In the genomic region with DNA sequence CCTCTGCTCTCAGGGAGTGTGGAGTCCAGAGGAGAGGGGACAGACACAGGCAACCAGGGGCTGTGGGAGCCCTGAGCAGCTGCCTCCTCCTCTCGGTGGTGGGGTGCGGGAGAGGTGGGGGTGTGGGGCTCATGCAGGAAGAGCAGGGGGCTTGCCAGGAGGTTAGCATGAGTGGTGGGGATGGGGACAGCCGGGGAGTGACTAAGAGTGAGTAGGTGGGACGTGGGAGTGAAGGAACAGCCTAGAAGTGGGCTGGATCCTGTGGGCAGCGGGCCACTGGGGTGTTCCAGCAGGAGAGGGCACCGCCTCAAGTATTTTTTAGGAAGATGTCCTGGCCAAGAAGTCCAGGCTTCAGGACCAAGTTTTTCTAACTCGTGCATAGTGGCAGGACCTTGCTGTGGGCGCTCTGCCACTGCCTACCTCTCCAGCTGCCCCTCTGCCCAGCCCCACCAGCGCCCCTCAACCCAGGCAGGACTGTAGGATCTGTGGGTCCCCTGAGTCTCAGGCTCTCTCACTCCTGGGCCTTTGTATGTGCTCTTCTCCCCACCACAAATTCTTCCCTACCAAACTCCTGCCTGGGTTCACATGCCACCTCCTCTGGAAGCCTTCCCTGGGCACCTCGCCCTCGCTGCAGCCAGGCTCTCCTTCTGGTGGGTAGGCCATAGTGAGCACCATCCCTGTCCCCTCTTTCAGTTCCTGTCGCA, we compare ENCODE assay signal across 22 cellular contexts. TPM values are rescaled to one million over a fixed set of nuclear protein-coding genes. Genes with fewer than 3 reads are reported as not detected.
"Had no signal": no experiment of that assay in that cellular context is flagged by ENCODE, and none has a peak within 500 bp of the region (broad histone marks: within the 10 kb centered on the region; RNA-seq: fewer than 3 reads in every experiment).

No MANE protein-coding gene starts in this region.

- DNase-seq: activated T-cell treated with anti-CD3 and anti-CD28 coated beads, Interleukin-2, amount 50 U/mL, for 24 hours; head of caudate nucleus; hypothalamus; ovary; right cardiac atrium; stimulated activated CD4-positive, alpha-beta T cell treated with anti-CD3 and anti-CD28 coated beads, Interleukin-12 subunit alpha, Interleukin-12 subunit beta, amount 100 ng/mL, for 4 hours; stimulated activated CD4-positive, alpha-beta T cell treated with anti-CD3 and anti-CD28 coated beads, Interleukin-4, amount 100 ng/mL, for 4 hours; stimulated activated naive CD8-positive, alpha-beta T cell treated with anti-CD3 and anti-CD28 coated beads, Interleukin-15, Interleukin-2, amounts not matched to agents 100 U/mL and 50 U/mL, for 24 hours; T-cell; tibial artery had no signal

- H3K27ac ChIP-seq: ascending aorta, coronary artery, esophagus muscularis mucosa, ovary, tibial artery, VCaP had no signal

- ATAC-seq: activated CD4-positive, CD25-positive, alpha-beta regulatory T cell treated with anti-CD3 and anti-CD28 coated beads, Interleukin-2, amount 50 U/mL, for 24 hours; activated naive CD4-positive, alpha-beta T cell treated with anti-CD3 and anti-CD28 coated beads, Interleukin-2, amount 50 U/mL, for 72 hours; activated T-helper 17 cell treated with anti-CD3 and anti-CD28 coated beads, Interleukin-2, amount 50 U/mL, for 72 hours; naive thymus-derived CD8-positive, alpha-beta T cell; right cardiac atrium; stimulated activated naive CD8-positive, alpha-beta T cell treated with anti-CD3 and anti-CD28 coated beads, Interleukin-15, Interleukin-2, amounts not matched to agents 100 U/mL and 50 U/mL, for 24 hours; T-cell had no signal

- H3K36me3 ChIP-seq: ascending aorta, esophagus muscularis mucosa, ovary, tibial artery had no signal

- H3K4me3 ChIP-seq: ascending aorta, coronary artery, esophagus muscularis mucosa, lung, ovary, tibial artery had no signal

- H3K9me3 Mint-ChIP-seq: activated naive CD4-positive, alpha-beta T cell treated with anti-CD3 and anti-CD28 coated beads, Interleukin-2, amount 50 U/mL, for 72 hours; activated T-cell treated with anti-CD3 and anti-CD28 coated beads, Interleukin-2, amount 50 U/mL, for 24 hours; activated T-helper 17 cell treated with anti-CD3 and anti-CD28 coated beads, Interleukin-2, amount 50 U/mL, for 72 hours; naive thymus-derived CD8-positive, alpha-beta T cell; T-cell; T-helper 2 cell treated with Interferon-gamma antibody and Interleukin-4, amounts not matched to agents 5 μg/mL and 100 μg/mL, for 36 hours had no signal

- H3K27ac Mint-ChIP-seq: activated naive CD4-positive, alpha-beta T cell treated with anti-CD3 and anti-CD28 coated beads, Interleukin-2, amount 50 U/mL, for 72 hours; activated T-cell treated with anti-CD3 and anti-CD28 coated beads, Interleukin-2, amount 50 U/mL, for 24 hours; activated T-helper 17 cell treated with anti-CD3 and anti-CD28 coated beads, Interleukin-2, amount 50 U/mL, for 72 hours; T-cell; T-helper 2 cell treated with Interferon-gamma antibody and Interleukin-4, amounts not matched to agents 5 μg/mL and 100 μg/mL, for 36 hours had no signal

- H3K4me1 ChIP-seq: ascending aorta, tibial artery had no signal

- H3K36me3 Mint-ChIP-seq: activated naive CD4-positive, alpha-beta T cell treated with anti-CD3 and anti-CD28 coated beads, Interleukin-2, amount 50 U/mL, for 72 hours; naive thymus-derived CD8-positive, alpha-beta T cell; T-cell had no signal

- H3K9me3 ChIP-seq: ascending aorta, esophagus muscularis mucosa, ovary, tibial artery had no signal

- H3K4me3 Mint-ChIP-seq: activated T-cell treated with anti-CD3 and anti-CD28 coated beads, Interleukin-2, amount 50 U/mL, for 24 hours; activated T-helper 17 cell treated with anti-CD3 and anti-CD28 coated beads, Interleukin-2, amount 50 U/mL, for 72 hours; naive thymus-derived CD8-positive, alpha-beta T cell; T-cell; T-helper 2 cell treated with Interferon-gamma antibody and Interleukin-4, amounts not matched to agents 5 μg/mL and 100 μg/mL, for 36 hours had no signal

- H3K27me3 ChIP-seq: ascending aorta, ovary had no signal

RNA-seq across cellular contexts. Expression of a gene that starts 18.8 kb away (rescaled TPM):
- total RNA-seq: activated naive CD4-positive, alpha-beta T cell treated with anti-CD3 and anti-CD28 coated beads, Interleukin-2, amount 50 U/mL, for 72 hours; ascending aorta; esophagus muscularis mucosa; frontal cortex; naive thymus-derived CD8-positive, alpha-beta T cell; ovary; right cardiac atrium; ureter had no signal
